In the genomic region with DNA sequence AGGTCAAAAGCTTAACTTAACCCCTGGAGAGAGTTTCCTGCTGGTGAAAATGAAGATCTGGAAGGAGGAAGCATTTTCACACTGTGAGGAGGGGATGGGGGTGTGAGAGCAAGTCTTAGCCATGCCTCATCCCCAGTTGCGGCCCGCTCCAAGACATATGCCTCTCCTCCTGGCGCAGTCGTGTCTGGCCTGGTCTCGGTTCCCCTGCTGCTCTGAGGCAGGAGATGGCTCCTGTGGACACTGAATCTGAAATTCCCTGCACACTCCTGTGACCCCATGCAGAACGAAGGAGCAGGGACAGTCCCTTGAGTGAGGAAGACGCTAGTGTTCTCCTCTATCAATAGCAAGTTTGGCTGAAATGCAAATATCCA, we compare ENCODE assay signal across 8 cellular contexts. TPM values are rescaled to one million over a fixed set of nuclear protein-coding genes. Genes with fewer than 3 reads are reported as not detected.
A peak's percentile ranks its signal among the peaks of the same experiment; 100 is the strongest.
DNase-seq lines count a peak whose midpoint lies in the region; ATAC-seq and TF ChIP-seq lines count a peak whose summit lies in the region.

No MANE protein-coding gene starts in this region.

- H3K27ac Mint-ChIP-seq in glutamatergic neuron (ENCODE audit: unreplicated experiment) = peak overlapping the region; percentile 91

- H3K9me3 ChIP-seq in psoas muscle = no peaks in the 10 kb centered on the region

- H3K4me1 Mint-ChIP-seq in glutamatergic neuron (ENCODE audit: low read depth, unreplicated experiment) = peaks cover 4% of the 10 kb centered on the region

- peak overlapping the region; percentile 80 for H3K27ac ChIP-seq in psoas muscle

- peak overlapping the region; percentile 96 for H3K4me3 Mint-ChIP-seq in glutamatergic neuron (ENCODE audit: unreplicated experiment)

- ATAC-seq in SK-N-SH treated with all-trans-retinoic acid at 6 μM for 48 hours = peak; percentile 43; the same call in 2 of the 3 replicates
- peak in 3 of 4 donors; percentile 11 to 31 (median 15) for ATAC-seq in psoas muscle
- ATAC-seq in GM21576 (IDR thresholded peaks at IDR 0.05; ENCODE audit: unreplicated experiment) = no peak

- TF ChIP-seq CTCF in GM12864 (IDR thresholded peaks at IDR 0.05; ENCODE audit: low read depth, low read length, missing control alignments) (no peak), glutamatergic neuron (IDR thresholded peaks at IDR 0.05; ENCODE audit: partially characterized antibody, unreplicated experiment) (no peak), psoas muscle (IDR thresholded peaks at IDR 0.05) (no peak), GM13976 (IDR thresholded peaks at IDR 0.05; ENCODE audit: borderline replicate concordance, control extremely low read depth, extremely low read depth, insufficient read depth, missing control alignments) (no peak)

- peaks cover 11% of the 10 kb centered on the region for H3K27me3 Mint-ChIP-seq in glutamatergic neuron (ENCODE audit: unreplicated experiment)

- in situ Hi-C loops in GM13976 (cut with MboI; ENCODE audit: low sequenced_read_pairs, unreplicated experiment) = no loop called here

- H3K4me1 ChIP-seq in psoas muscle = no peaks in the 10 kb centered on the region

- H3K27me3 ChIP-seq in psoas muscle (ENCODE audit: insufficient read depth in 3 of 3, low read length in 2 of 3) = no peaks in the 10 kb centered on the region

- intact Hi-C loops in psoas muscle (cut with DNase I) = no loop called here

- DNase-seq in GM12864 (ENCODE audit: low read depth) = no peak
- DNase-seq in glutamatergic neuron = peak; percentile 22
- no peak for DNase-seq in psoas muscle
- DNase-seq in GM13976 (ENCODE audit: low spot score) = no peak
- DNase-seq in DMS79 treated with DMSO at 0.1 percent for 48 hours (lab: John Stamatoyannopoulos, UW) = no peak
- DNase-seq in NCI-H187 (lab: John Stamatoyannopoulos, UW) = no peak

- H3K4me3 ChIP-seq in GM12864 (ENCODE audit: low read depth, low read length) (peak overlapping the region; percentile 75), psoas muscle (peak overlapping the region; percentile 81)

- peaks cover 6% of the 10 kb centered on the region for H3K36me3 Mint-ChIP-seq in glutamatergic neuron (ENCODE audit: unreplicated experiment)

- H3K36me3 ChIP-seq in psoas muscle (ENCODE audit: insufficient read depth in 1 of 2, low read depth in 1 of 2) = no peaks in the 10 kb centered on the region

- peaks cover 19% of the 10 kb centered on the region for H3K9me3 Mint-ChIP-seq in glutamatergic neuron (ENCODE audit: unreplicated experiment)

- WGBS in psoas muscle, 3 donors = 16 to 22% (median 22%) methylated on average over 7 of the region's 7 CpGs

TF ChIP-seq in SK-N-SH treated with all-trans-retinoic acid at 6 μM for 48 hours, 23 proteins besides CTCF, POLR2A, EP300 and RAD21:
- no peak for TF ChIP-seq ZFP3 (CRISPR knock-in tag; IDR thresholded peaks at IDR 0.05)

RNA-seq across cellular contexts. Expression of a gene that starts 0.3 kb away (rescaled TPM):
- total RNA-seq in glutamatergic neuron (ENCODE audit: unreplicated experiment) = 29.6 TPM
- total RNA-seq in psoas muscle = 1 to 10 TPM in 3 of 4 donors, under 1 TPM in 1; 0.71 to 3.4 (median 2.0) TPM
- polyA plus RNA-seq in psoas muscle = 1 to 10 TPM in 2 of 3 donors, under 1 TPM in 1; 0.34 to 1.3 (median 1.2) TPM

RNA-seq across cellular contexts. Expression of a gene that starts 37.7 kb away (rescaled TPM):
- total RNA-seq in glutamatergic neuron (ENCODE audit: unreplicated experiment) (17.8 TPM), psoas muscle (1 to 10 TPM; 2.6 to 3.3 (median 3.1) TPM)
- 1 to 10 TPM; 1.7 to 3.1 (median 3.0) TPM for polyA plus RNA-seq in psoas muscle

RNA-seq across cellular contexts. Expression of a gene that starts 38.7 kb away (rescaled TPM):
- 21.1 TPM for total RNA-seq in glutamatergic neuron (ENCODE audit: unreplicated experiment)
- total RNA-seq in psoas muscle = 1 to 10 TPM in 1 of 4 donors, under 1 TPM in 3; 0.30 to 2.4 (median 0.35) TPM
- 1 to 10 TPM in 1 of 3 donors, under 1 TPM in 2; 0.17 to 1.2 (median 0.49) TPM for polyA plus RNA-seq in psoas muscle
